8 cellular contexts compared by ENCODE assay signal in genomic region chr14:54435500-54435981, GRCh38. TPM values are rescaled to one million over a fixed set of nuclear protein-coding genes. Genes with fewer than 3 reads are reported as not detected.
A peak's percentile ranks its signal among the peaks of the same experiment; 100 is the strongest.
DNase-seq lines count a peak whose midpoint lies in the region; ATAC-seq lines count a peak whose summit lies in the region.

No MANE protein-coding gene starts in this region.

- intact Hi-C loops in activated CD4-positive, alpha-beta T cell treated with anti-CD3 and anti-CD28 coated beads for 36 hours (cut with DNase I, micrococcal nuclease): loop anchor here (1.0 kb wide), 2 partner anchors 39 to 338 kb away; no protein-coding TSS in a partner anchor
- intact Hi-C loops in activated T-helper 1 cell treated with anti-CD3 and anti-CD28 coated beads, Interleukin-12 subunit alpha, Interleukin-12 subunit beta, Interleukin-2, Interleukin-4 antibody, amounts not matched to agents 30 ng/mL and 10 ng/mL and 1 ng/mL, durations not matched to agents 14 hours and 24 hours and 36 hours (cut with micrococcal nuclease): loop anchor here (1.0 to 5.0 kb wide), 5 partner anchors 39 to 1708 kb away; partner anchors contain the start of gene GMFB

- peak; percentile 96 for ATAC-seq in activated CD4-positive, alpha-beta T cell treated with anti-CD3 and anti-CD28 coated beads for 36 hours
- ATAC-seq in HG03196 (IDR thresholded peaks at IDR 0.05; ENCODE audit: unreplicated experiment): peak; percentile 44
- ATAC-seq in GM19397 (IDR thresholded peaks at IDR 0.05; ENCODE audit: unreplicated experiment): no peak

- H3K9me3 Mint-ChIP-seq in activated CD4-positive, alpha-beta T cell treated with anti-CD3 and anti-CD28 coated beads for 36 hours (ENCODE audit: low read depth): no peaks in the 10 kb centered on the region
- no peaks in the 10 kb centered on the region for H3K9me3 Mint-ChIP-seq in activated T-helper 1 cell treated with anti-CD3 and anti-CD28 coated beads, Interleukin-12 subunit alpha, Interleukin-12 subunit beta, Interleukin-2, Interleukin-4 antibody, amounts not matched to agents 30 ng/mL and 10 ng/mL and 1 ng/mL, durations not matched to agents 14 hours and 24 hours and 36 hours

- H3K27me3 Mint-ChIP-seq in activated CD4-positive, alpha-beta T cell treated with anti-CD3 and anti-CD28 coated beads for 36 hours: no peaks in the 10 kb centered on the region
- no peaks in the 10 kb centered on the region for H3K27me3 Mint-ChIP-seq in activated T-helper 1 cell treated with anti-CD3 and anti-CD28 coated beads, Interleukin-12 subunit alpha, Interleukin-12 subunit beta, Interleukin-2, Interleukin-4 antibody, amounts not matched to agents 30 ng/mL and 10 ng/mL and 1 ng/mL, durations not matched to agents 14 hours and 24 hours and 36 hours (ENCODE audit: insufficient read depth)

- peak; percentile 32 for DNase-seq in activated CD4-positive, alpha-beta T cell treated with anti-CD3 and anti-CD28 coated beads for 36 hours
- no peak for DNase-seq in activated CD4-positive, alpha-beta T cell treated with anti-CD3 and anti-CD28 coated beads, Interleukin-2, amount 50 U/mL, for 4 hours
- no peak for DNase-seq in activated T-helper 1 cell treated with anti-CD3 and anti-CD28 coated beads, Interleukin-12 subunit alpha, Interleukin-12 subunit beta, Interleukin-2, Interleukin-4 antibody, amounts not matched to agents 30 ng/mL and 10 ng/mL and 1 ng/mL, durations not matched to agents 14 hours and 24 hours and 36 hours (ENCODE audit: low spot score)
- DNase-seq in non-pigmented ciliary epithelial cell (ENCODE audit: low read depth): peak; percentile 76
- no peak for DNase-seq in RPMI8226
- DNase-seq in KG1 (lab: John Stamatoyannopoulos, UW): no peak

- CTCF ChIA-PET in activated CD4-positive, alpha-beta T cell treated with anti-CD3 and anti-CD28 coated beads for 36 hours (lab: Charles Lee): interaction anchor here (0.6 to 2.2 kb wide), 10 partner anchors 11 to 1218 kb away, joined by 3 to 12 read pairs (median 4); partner anchors contain the start of gene CDKN3

- peaks cover 55% of the 10 kb centered on the region for H3K36me3 Mint-ChIP-seq in activated CD4-positive, alpha-beta T cell treated with anti-CD3 and anti-CD28 coated beads for 36 hours (ENCODE audit: low read depth)
- H3K36me3 Mint-ChIP-seq in activated T-helper 1 cell treated with anti-CD3 and anti-CD28 coated beads, Interleukin-12 subunit alpha, Interleukin-12 subunit beta, Interleukin-2, Interleukin-4 antibody, amounts not matched to agents 30 ng/mL and 10 ng/mL and 1 ng/mL, durations not matched to agents 14 hours and 24 hours and 36 hours (ENCODE audit: low read depth): peaks cover 34% of the 10 kb centered on the region

- H3K4me3 Mint-ChIP-seq in activated CD4-positive, alpha-beta T cell treated with anti-CD3 and anti-CD28 coated beads for 36 hours: peak overlapping the region; percentile 47
- peak overlapping the region; percentile 74 for H3K4me3 Mint-ChIP-seq in activated T-helper 1 cell treated with anti-CD3 and anti-CD28 coated beads, Interleukin-12 subunit alpha, Interleukin-12 subunit beta, Interleukin-2, Interleukin-4 antibody, amounts not matched to agents 30 ng/mL and 10 ng/mL and 1 ng/mL, durations not matched to agents 14 hours and 24 hours and 36 hours

- H3K4me1 Mint-ChIP-seq in activated CD4-positive, alpha-beta T cell treated with anti-CD3 and anti-CD28 coated beads for 36 hours: peaks cover 80% of the 10 kb centered on the region
- peaks cover 73% of the 10 kb centered on the region for H3K4me1 Mint-ChIP-seq in activated T-helper 1 cell treated with anti-CD3 and anti-CD28 coated beads, Interleukin-12 subunit alpha, Interleukin-12 subunit beta, Interleukin-2, Interleukin-4 antibody, amounts not matched to agents 30 ng/mL and 10 ng/mL and 1 ng/mL, durations not matched to agents 14 hours and 24 hours and 36 hours (ENCODE audit: low read depth)

- POLR2A ChIA-PET in activated CD4-positive, alpha-beta T cell treated with anti-CD3 and anti-CD28 coated beads for 36 hours (lab: Charles Lee): interaction anchor here (0.8 to 1.2 kb wide), 2 partner anchors 38 to 40 kb away, joined by 3 to 5 read pairs; no protein-coding TSS in a partner anchor

- peak overlapping the region; percentile 87 for H3K27ac Mint-ChIP-seq in activated CD4-positive, alpha-beta T cell treated with anti-CD3 and anti-CD28 coated beads for 36 hours
- H3K27ac Mint-ChIP-seq in activated T-helper 1 cell treated with anti-CD3 and anti-CD28 coated beads, Interleukin-12 subunit alpha, Interleukin-12 subunit beta, Interleukin-2, Interleukin-4 antibody, amounts not matched to agents 30 ng/mL and 10 ng/mL and 1 ng/mL, durations not matched to agents 14 hours and 24 hours and 36 hours: peak overlapping the region; percentile 89

RNA-seq across cellular contexts. Expression of gene CNIH1, which starts 5.6 kb away (rescaled TPM):
- 100 to 1,000 TPM in 1 of 2 experiments, 10 to 100 TPM in 1; 86.6 to 109 TPM for total RNA-seq in activated CD4-positive, alpha-beta T cell treated with anti-CD3 and anti-CD28 coated beads for 36 hours
- 105 and 109 TPM in 2 replicates for total RNA-seq in activated T-helper 1 cell treated with anti-CD3 and anti-CD28 coated beads, Interleukin-12 subunit alpha, Interleukin-12 subunit beta, Interleukin-2, Interleukin-4 antibody, amounts not matched to agents 30 ng/mL and 10 ng/mL and 1 ng/mL, durations not matched to agents 14 hours and 24 hours and 36 hours

RNA-seq across cellular contexts. Expression of gene CDKN3, which starts 38.7 kb away (rescaled TPM):
- 100 to 1,000 TPM in 1 of 2 experiments, 10 to 100 TPM in 1; 86.7 to 133 TPM for total RNA-seq in activated CD4-positive, alpha-beta T cell treated with anti-CD3 and anti-CD28 coated beads for 36 hours
- 36.5 and 39.2 TPM in 2 replicates for total RNA-seq in activated T-helper 1 cell treated with anti-CD3 and anti-CD28 coated beads, Interleukin-12 subunit alpha, Interleukin-12 subunit beta, Interleukin-2, Interleukin-4 antibody, amounts not matched to agents 30 ng/mL and 10 ng/mL and 1 ng/mL, durations not matched to agents 14 hours and 24 hours and 36 hours

RNA-seq across cellular contexts. Expression of gene GMFB, which starts 53.2 kb away (rescaled TPM):
- total RNA-seq in activated CD4-positive, alpha-beta T cell treated with anti-CD3 and anti-CD28 coated beads for 36 hours: 10 to 100 TPM; 28.9 to 37.3 TPM
- total RNA-seq in activated T-helper 1 cell treated with anti-CD3 and anti-CD28 coated beads, Interleukin-12 subunit alpha, Interleukin-12 subunit beta, Interleukin-2, Interleukin-4 antibody, amounts not matched to agents 30 ng/mL and 10 ng/mL and 1 ng/mL, durations not matched to agents 14 hours and 24 hours and 36 hours: 39.5 and 39.7 TPM in 2 replicates

Comparison
In these comparisons a context has a peak if more than half of its experiments do, and no peak if none do; other contexts are left out.
1. DNase-seq: peak in activated CD4-positive, alpha-beta T cell treated with anti-CD3 and anti-CD28 coated beads for 36 hours (single experiment) and non-pigmented ciliary epithelial cell (single experiment); none in activated CD4-positive, alpha-beta T cell treated with anti-CD3 and anti-CD28 coated beads, Interleukin-2, amount 50 U/mL, for 4 hours (0 of 2), activated T-helper 1 cell treated with anti-CD3 and anti-CD28 coated beads, Interleukin-12 subunit alpha, Interleukin-12 subunit beta, Interleukin-2, Interleukin-4 antibody, amounts not matched to agents 30 ng/mL and 10 ng/mL and 1 ng/mL, durations not matched to agents 14 hours and 24 hours and 36 hours (single experiment), RPMI8226 (single experiment) and KG1 (single experiment).